ENCODE assay signal across 26 cellular contexts in genomic region chr2:134420920-134421319, GRCh38.
DNase-seq lines count a peak whose midpoint lies in the region; ATAC-seq and TF ChIP-seq lines count a peak whose summit lies in the region.
"Had no signal": no experiment of that assay in that cellular context is flagged by ENCODE, and none has a peak within 500 bp of the region (broad histone marks: within the 10 kb centered on the region; RNA-seq: fewer than 3 reads in every experiment).

No MANE protein-coding gene starts in this region.

- WGBS in upper lobe of left lung, 2 donors, result 85 to 86% methylated on average over 3 of the region's 3 CpGs

- peaks cover 16 to 19% of the 10 kb centered on the region in 2 donors for H3K4me1 ChIP-seq in gastrocnemius medialis
- no peaks in the 10 kb centered on the region for H3K4me1 ChIP-seq in upper lobe of left lung
- H3K4me1 ChIP-seq: BE2C, HAP-1 had no signal

- in situ Hi-C loops in gastrocnemius medialis (cut with MboI; ENCODE audit: low sequenced_read_pairs in 4 of 4), result loop anchor here in 1 of 4 donors (25.0 kb wide), 2 partner anchors 184 to 559 kb away; no protein-coding TSS in a partner anchor

- H3K4me3 ChIP-seq in gastrocnemius medialis, result no peak overlapping the region
- H3K4me3 ChIP-seq in upper lobe of left lung, result no peak overlapping the region
- H3K4me3 ChIP-seq: GM12878, HAP-1 had no signal

- ATAC-seq in Right ventricle myocardium inferior, result peak; percentile 43
- peak; percentile 67 for ATAC-seq in left ventricle myocardium superior
- peak; percentile 74 to 83 for ATAC-seq in gastrocnemius medialis
- ATAC-seq in upper lobe of left lung (ENCODE audit: low FRiP score in 2 of 2), result no peak
- ATAC-seq: GM12878, Panc1 had no signal

- H3K27me3 ChIP-seq in gastrocnemius medialis, result no peaks in the 10 kb centered on the region
- no peaks in the 10 kb centered on the region for H3K27me3 ChIP-seq in upper lobe of left lung
- H3K27me3 ChIP-seq: BE2C had no signal

- H3K27ac ChIP-seq in gastrocnemius medialis (peak overlapping the region; percentile 8 to 67 (median 62)), upper lobe of left lung (no peak overlapping the region)
- H3K27ac ChIP-seq: RWPE1 had no signal

- H3K36me3 ChIP-seq in gastrocnemius medialis (peaks cover 0 to 3% of the 10 kb centered on the region in 2 donors), upper lobe of left lung (peaks cover 0 to 16% (median 4%) of the 10 kb centered on the region in 4 donors)
- H3K36me3 ChIP-seq: BE2C, HAP-1 had no signal

- no peak for TF ChIP-seq EP300 in upper lobe of left lung (IDR thresholded peaks at IDR 0.05)

- TF ChIP-seq POLR2A in gastrocnemius medialis (IDR thresholded peaks at IDR 0.05), result no peak
- no peak for TF ChIP-seq POLR2A in upper lobe of left lung (IDR thresholded peaks at IDR 0.05)

- TF ChIP-seq CTCF in gastrocnemius medialis (IDR thresholded peaks at IDR 0.05 in 4 of 5, conservative IDR thresholded peaks at IDR 0.05 in 1 of 5) (no peak), upper lobe of left lung (IDR thresholded peaks at IDR 0.05) (no peak)

- DNase-seq in Right ventricle myocardium inferior (ENCODE audit: missing footprints) (no peak), cardiac septum (ENCODE audit: low spot score) (no peak), left ventricle myocardium superior (no peak), gastrocnemius medialis (no peak), anterior cingulate cortex (lab: John Stamatoyannopoulos, UW) (no peak), upper lobe of left lung (no peak)
- no peak for DNase-seq in stimulated activated CD4-positive, alpha-beta T cell treated with anti-CD3 and anti-CD28 coated beads, Interleukin-4, amount 100 ng/mL, for 24 hours
- DNase-seq: 8988T; ACHN; BE2C; CD8-positive, alpha-beta memory T cell; DMS 273 treated with DMSO at 0.1 percent for 48 hours; DMS79; EL; GDM1; GOT3; KBM-7; NCI-H1105 treated with DMSO at 0.1 percent for 48 hours; NCI-H2171; NCI-H226; NCI-H69; SIG-M5 had no signal

- intact Hi-C loops in Right ventricle myocardium inferior (cut with DNase I) (no loop called here), cardiac septum (cut with DNase I) (no loop called here), left ventricle myocardium superior (cut with micrococcal nuclease) (no loop called here), gastrocnemius medialis (cut with DNase I; ENCODE audit: low total_unique reads) (no loop called here)

- H3K9me3 ChIP-seq in gastrocnemius medialis, result no peaks in the 10 kb centered on the region
- no peaks in the 10 kb centered on the region for H3K9me3 ChIP-seq in upper lobe of left lung
- H3K9me3 ChIP-seq: BE2C, HAP-1 had no signal

Comparison
In these comparisons a context has a peak if more than half of its experiments do, and no peak if none do; other contexts are left out.
1. ATAC-seq: peak in Right ventricle myocardium inferior (single experiment), left ventricle myocardium superior (single experiment) and gastrocnemius medialis (2 of 2); none in upper lobe of left lung (0 of 2).
2. H3K27ac ChIP-seq: peak in gastrocnemius medialis (4 of 4); none in upper lobe of left lung (0 of 4).